Comparison of ENCODE assay signal across 8 cellular contexts in genomic region chr1:243313635-243314536, GRCh38. TPM values are rescaled to one million over a fixed set of nuclear protein-coding genes. Genes with fewer than 3 reads are reported as not detected.
DNase-seq lines count a peak whose midpoint lies in the region; ATAC-seq, FAIRE-seq and TF ChIP-seq lines count a peak whose summit lies in the region.

No MANE protein-coding gene starts in this region.

- intact Hi-C loops in activated B cell treated with CpG ODN at 0.5 μM for 24 hours (cut with micrococcal nuclease) = loop anchor here (1.0 kb wide), 2 partner anchors 27 to 59 kb away; partner anchors contain the start of gene CEP170

- peak overlapping the region; percentile 88 for H3K27ac Mint-ChIP-seq in activated B cell treated with CpG ODN at 0.5 μM for 24 hours

- peak; percentile 78 for ATAC-seq in HG02943 (IDR thresholded peaks at IDR 0.05; ENCODE audit: low read depth, unreplicated experiment)
- ATAC-seq in activated B cell treated with CpG ODN at 0.5 μM for 24 hours (ENCODE audit: low read depth) = peak; percentile 66

- H3K4me3 Mint-ChIP-seq in activated B cell treated with CpG ODN at 0.5 μM for 24 hours = peak overlapping the region; percentile 71

- no peaks in the 10 kb centered on the region for H3K9me3 Mint-ChIP-seq in activated B cell treated with CpG ODN at 0.5 μM for 24 hours

- CTCF ChIA-PET in activated B cell treated with CpG ODN at 0.5 μM for 24 hours (lab: Charles Lee) = interaction anchor here (0.6 to 1.0 kb wide), 2 partner anchors 26 to 30 kb away, joined by 3 to 4 read pairs; no protein-coding TSS in a partner anchor

- FAIRE-seq in GM19239 (lab: Jason Lieb, UNC) = peak; percentile 91

- peak; percentile 42 for DNase-seq in D341Med (ENCODE audit: low spot score)
- peak; percentile 23 for DNase-seq in GM19239 (ENCODE audit: insufficient read length, low spot score)
- DNase-seq in activated B cell treated with CpG ODN at 0.5 μM for 24 hours = peak; percentile 20
- no peak for DNase-seq in GOT3 (lab: John Stamatoyannopoulos, UW)
- no peak for DNase-seq in NOMO-1 (lab: John Stamatoyannopoulos, UW; ENCODE audit: unreplicated experiment in 2 of 2)
- no peak for DNase-seq in MG63
- no peak for DNase-seq in CD1c-positive myeloid dendritic cell (ENCODE audit: extremely low spot score)

- no peaks in the 10 kb centered on the region for H3K27me3 ChIP-seq in MG63

- H3K27me3 Mint-ChIP-seq in activated B cell treated with CpG ODN at 0.5 μM for 24 hours = no peaks in the 10 kb centered on the region

- H3K36me3 Mint-ChIP-seq in activated B cell treated with CpG ODN at 0.5 μM for 24 hours (ENCODE audit: low read depth) = peaks cover 34% of the 10 kb centered on the region

- no peak for TF ChIP-seq CTCF in activated B cell treated with CpG ODN at 0.5 μM for 24 hours (IDR thresholded peaks at IDR 0.05)

- peaks cover 8% of the 10 kb centered on the region for H3K36me3 ChIP-seq in MG63

- H3K4me1 Mint-ChIP-seq in activated B cell treated with CpG ODN at 0.5 μM for 24 hours = peaks cover 31% of the 10 kb centered on the region

- H3K9me3 ChIP-seq in MG63 = no peaks in the 10 kb centered on the region

- POLR2A ChIA-PET in activated B cell treated with CpG ODN at 0.5 μM for 24 hours (lab: Charles Lee) = interaction anchor here (0.6 to 3.2 kb wide), 7 partner anchors 17 to 1815 kb away, joined by 3 to 45 read pairs (median 4); partner anchors contain the start of genes CEP170 and SDCCAG8

- H3K4me3 ChIP-seq in MG63 = no peak overlapping the region

RNA-seq across cellular contexts. Expression of gene SDCCAG8, which starts 58.0 kb away (rescaled TPM):
- total RNA-seq in activated B cell treated with CpG ODN at 0.5 μM for 24 hours = 33.4 and 41.2 TPM in 2 replicates
- 17.2 and 19.2 TPM in 2 replicates for total RNA-seq in MG63 (2014; rRNA removed; shearing (Covaris generic); ENCODE audit: low replicate concordance)

RNA-seq across cellular contexts. Expression of gene CEP170, which starts 58.8 kb away (rescaled TPM):
- total RNA-seq in activated B cell treated with CpG ODN at 0.5 μM for 24 hours = 74.3 and 91.9 TPM in 2 replicates
- total RNA-seq in MG63 (2014; rRNA removed; shearing (Covaris generic); ENCODE audit: low replicate concordance) = 31.9 and 46.1 TPM in 2 replicates

Comparison
In these comparisons a context has a peak if more than half of its experiments do, and no peak if none do; other contexts are left out.
1. DNase-seq: peak in D341Med (single experiment), GM19239 (single experiment) and activated B cell treated with CpG ODN at 0.5 μM for 24 hours (single experiment); none in GOT3 (single experiment), NOMO-1 (0 of 2), MG63 (single experiment) and CD1c-positive myeloid dendritic cell (single experiment).